In the genomic region with DNA sequence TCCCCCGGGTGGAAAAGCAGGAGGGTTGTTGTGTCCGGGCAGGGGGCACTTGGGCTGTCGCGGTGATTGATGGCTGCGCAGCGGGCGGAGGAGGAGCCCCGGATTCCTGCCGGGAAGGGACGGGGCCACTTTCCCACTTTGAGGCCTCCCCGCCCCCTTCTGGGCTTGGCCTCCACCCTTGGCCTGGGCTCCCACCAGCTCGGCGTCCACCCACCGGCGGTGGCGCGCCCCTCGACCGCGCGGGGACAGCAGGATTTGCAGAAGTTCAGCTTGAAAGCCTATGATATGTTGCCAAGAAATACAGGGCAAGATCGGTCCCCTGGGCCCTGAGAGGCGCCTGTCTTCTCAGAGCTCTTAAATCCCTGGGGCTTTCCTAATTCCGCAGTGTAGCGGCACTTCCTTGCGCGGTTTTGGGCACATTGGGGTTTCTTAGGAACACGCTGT, we compare ENCODE assay signal across 1 cellular context.
TF ChIP-seq lines count a peak whose summit lies in the region.

No MANE protein-coding gene starts in this region.

TF ChIP-seq in endothelial cell of umbilical vein, 7 proteins besides CTCF, POLR2A, EP300 and RAD21:
- no peak for TF ChIP-seq FOS (IDR thresholded peaks at IDR 0.05; ENCODE audit: borderline replicate concordance, insufficient read depth, low read length)
- no peak for TF ChIP-seq EZH2 (IDR thresholded peaks at IDR 0.05; ENCODE audit: borderline replicate concordance, low read depth, low read length, severe bottlenecking)
- TF ChIP-seq, protein P1, sequence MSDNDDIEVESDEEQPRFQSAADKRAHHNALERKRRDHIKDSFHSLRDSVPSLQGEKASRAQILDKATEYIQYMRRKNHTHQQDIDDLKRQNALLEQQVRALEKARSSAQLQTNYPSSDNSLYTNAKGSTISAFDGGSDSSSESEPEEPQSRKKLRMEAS (IDR thresholded peaks at IDR 0.05; ENCODE audit: insufficient read depth, insufficient read length) = no peak
